Comparison of ENCODE assay signal across 1 cellular context in genomic region chr9:112421771-112422222, GRCh38.
TF ChIP-seq lines count a peak whose summit lies in the region.

No MANE protein-coding gene starts in this region.

TF ChIP-seq in SK-N-SH treated with all-trans-retinoic acid at 6 μM for 48 hours, 23 proteins besides CTCF, POLR2A, EP300 and RAD21 (continued from another document):
- TF ChIP-seq, protein P1, sequence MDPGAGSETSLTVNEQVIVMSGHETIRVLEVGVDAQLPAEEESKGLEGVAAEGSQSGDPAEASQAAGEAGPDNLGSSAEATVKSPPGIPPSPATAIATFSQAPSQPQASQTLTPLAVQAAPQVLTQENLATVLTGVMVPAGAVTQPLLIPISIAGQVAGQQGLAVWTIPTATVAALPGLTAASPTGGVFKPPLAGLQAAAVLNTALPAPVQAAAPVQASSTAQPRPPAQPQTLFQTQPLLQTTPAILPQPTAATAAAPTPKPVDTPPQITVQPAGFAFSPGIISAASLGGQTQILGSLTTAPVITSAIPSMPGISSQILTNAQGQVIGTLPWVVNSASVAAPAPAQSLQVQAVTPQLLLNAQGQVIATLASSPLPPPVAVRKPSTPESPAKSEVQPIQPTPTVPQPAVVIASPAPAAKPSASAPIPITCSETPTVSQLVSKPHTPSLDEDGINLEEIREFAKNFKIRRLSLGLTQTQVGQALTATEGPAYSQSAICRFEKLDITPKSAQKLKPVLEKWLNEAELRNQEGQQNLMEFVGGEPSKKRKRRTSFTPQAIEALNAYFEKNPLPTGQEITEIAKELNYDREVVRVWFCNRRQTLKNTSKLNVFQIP (CRISPR knock-in tag; IDR thresholded peaks at IDR 0.05; ENCODE audit: borderline replicate concordance, low read depth), result no peak
- no peak for TF ChIP-seq OSR1 (CRISPR knock-in tag; IDR thresholded peaks at IDR 0.05)
- no peak for TF ChIP-seq ZNF8 (CRISPR knock-in tag; IDR thresholded peaks at IDR 0.05)
- no peak for TF ChIP-seq BACH2 (CRISPR knock-in tag; IDR thresholded peaks at IDR 0.05; ENCODE audit: borderline replicate concordance)
- no peak for TF ChIP-seq SNAI2 (CRISPR knock-in tag; IDR thresholded peaks at IDR 0.05)
- TF ChIP-seq ZC3H10 (CRISPR knock-in tag; IDR thresholded peaks at IDR 0.05), result no peak
- TF ChIP-seq ZFP3 (CRISPR knock-in tag; IDR thresholded peaks at IDR 0.05), result no peak
- TF ChIP-seq CSRNP3 (CRISPR knock-in tag; IDR thresholded peaks at IDR 0.05), result no peak
- TF ChIP-seq, protein P2, sequence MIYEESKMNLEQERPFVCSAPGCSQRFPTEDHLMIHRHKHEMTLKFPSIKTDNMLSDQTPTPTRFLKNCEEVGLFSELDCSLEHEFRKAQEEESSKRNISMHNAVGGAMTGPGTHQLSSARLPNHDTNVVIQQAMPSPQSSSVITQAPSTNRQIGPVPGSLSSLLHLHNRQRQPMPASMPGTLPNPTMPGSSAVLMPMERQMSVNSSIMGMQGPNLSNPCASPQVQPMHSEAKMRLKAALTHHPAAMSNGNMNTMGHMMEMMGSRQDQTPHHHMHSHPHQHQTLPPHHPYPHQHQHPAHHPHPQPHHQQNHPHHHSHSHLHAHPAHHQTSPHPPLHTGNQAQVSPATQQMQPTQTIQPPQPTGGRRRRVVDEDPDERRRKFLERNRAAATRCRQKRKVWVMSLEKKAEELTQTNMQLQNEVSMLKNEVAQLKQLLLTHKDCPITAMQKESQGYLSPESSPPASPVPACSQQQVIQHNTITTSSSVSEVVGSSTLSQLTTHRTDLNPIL (CRISPR knock-in tag; IDR thresholded peaks at IDR 0.05; ENCODE audit: low read depth), result no peak
- TF ChIP-seq ZNF70 (CRISPR knock-in tag; IDR thresholded peaks at IDR 0.05), result no peak
- no peak for TF ChIP-seq GLIS3 (CRISPR knock-in tag; IDR thresholded peaks at IDR 0.05)
- no peak for TF ChIP-seq ISL1 (CRISPR knock-in tag; IDR thresholded peaks at IDR 0.05)
- TF ChIP-seq RARB (CRISPR knock-in tag; IDR thresholded peaks at IDR 0.05), result no peak
